Comparison of ENCODE assay signal across 14 cellular contexts in genomic region chr5:173229381-173229959, GRCh38. TPM values are rescaled to one million over a fixed set of nuclear protein-coding genes. Genes with fewer than 3 reads are reported as not detected.
A peak's percentile ranks its signal among the peaks of the same experiment; 100 is the strongest.
DNase-seq lines count a peak whose midpoint lies in the region; ATAC-seq and TF ChIP-seq lines count a peak whose summit lies in the region.
"Had no signal": no experiment of that assay in that cellular context is flagged by ENCODE, and none has a peak within 500 bp of the region (broad histone marks: within the 10 kb centered on the region; RNA-seq: fewer than 3 reads in every experiment).

No MANE protein-coding gene starts in this region.

- peaks cover 2% of the 10 kb centered on the region for H3K9me3 Mint-ChIP-seq in activated CD4-positive, alpha-beta memory T cell treated with anti-CD3 and anti-CD28 coated beads for 36 hours

- POLR2A ChIA-PET in activated CD4-positive, alpha-beta memory T cell treated with anti-CD3 and anti-CD28 coated beads for 36 hours (lab: Charles Lee): interaction anchor here (0.7 kb wide), 1 partner anchor 91 kb away, joined by 3 read pairs; no protein-coding TSS in a partner anchor

- intact Hi-C loops in activated CD4-positive, alpha-beta memory T cell treated with anti-CD3 and anti-CD28 coated beads for 36 hours (cut with micrococcal nuclease): loop anchor here (2.0 kb wide), 1 partner anchor 17 kb away; no protein-coding TSS in a partner anchor
- intact Hi-C loops in left cardiac atrium (cut with DNase I): loop anchor here in 1 of 2 donors (10.0 kb wide), 1 partner anchor 65 kb away; no protein-coding TSS in a partner anchor

- no peak for TF ChIP-seq CTCF in GM20000 (IDR thresholded peaks at IDR 0.05; ENCODE audit: extremely low read depth, missing control alignments)

- in situ Hi-C loops in ACHN (cut with HindIII; ENCODE audit: low pct_ligation_motif_present, low pct_unique_long_range_greater_than_20kb, low sequenced_read_pairs): no loop called here

- H3K27ac Mint-ChIP-seq in activated CD4-positive, alpha-beta memory T cell treated with anti-CD3 and anti-CD28 coated beads for 36 hours: no peak overlapping the region

- DNase-seq in GM20000 (ENCODE audit: low spot score): peak; percentile 44
- no peak for DNase-seq in activated CD4-positive, alpha-beta memory T cell treated with anti-CD3 and anti-CD28 coated beads for 36 hours
- no peak for DNase-seq in left cardiac atrium
- DNase-seq in retina: peak; percentile 67
- DNase-seq in ACHN: no peak
- no peak for DNase-seq in activated CD4-positive, CD25-positive, alpha-beta regulatory T cell (lab: John Stamatoyannopoulos, UW)
- DNase-seq: activated naive CD4-positive, alpha-beta T cell treated with anti-CD3 and anti-CD28 coated beads, Interleukin-2, amount 50 U/mL, for 16 hours; Calu3; foreskin fibroblast; MG63; NCI-H2171; transverse colon had no signal

- H3K4me1 Mint-ChIP-seq in activated CD4-positive, alpha-beta memory T cell treated with anti-CD3 and anti-CD28 coated beads for 36 hours (ENCODE audit: low read depth): peaks cover 32% of the 10 kb centered on the region

- peak; percentile 6 to 23 for ATAC-seq in left cardiac atrium
- no peak for ATAC-seq in GM21529 (IDR thresholded peaks at IDR 0.05; ENCODE audit: unreplicated experiment)
- ATAC-seq in HG03025 (IDR thresholded peaks at IDR 0.05; ENCODE audit: low FRiP score, unreplicated experiment): no peak

- H3K36me3 Mint-ChIP-seq in activated CD4-positive, alpha-beta memory T cell treated with anti-CD3 and anti-CD28 coated beads for 36 hours: no peaks in the 10 kb centered on the region

- peaks cover 73% of the 10 kb centered on the region for H3K27me3 Mint-ChIP-seq in activated CD4-positive, alpha-beta memory T cell treated with anti-CD3 and anti-CD28 coated beads for 36 hours

- peak overlapping the region; percentile 5 for H3K4me3 Mint-ChIP-seq in activated CD4-positive, alpha-beta memory T cell treated with anti-CD3 and anti-CD28 coated beads for 36 hours

- CTCF ChIA-PET in activated CD4-positive, alpha-beta memory T cell treated with anti-CD3 and anti-CD28 coated beads for 36 hours (lab: Charles Lee): no interaction called here

RNA-seq across cellular contexts. Expression of gene NKX2-5, which starts 5.5 kb away (rescaled TPM):
- not detected for total RNA-seq in activated CD4-positive, alpha-beta memory T cell treated with anti-CD3 and anti-CD28 coated beads for 36 hours
- total RNA-seq in left cardiac atrium: 100 to 1,000 TPM; 148 to 157 TPM
- total RNA-seq: Calu3, transverse colon had no signal

Comparison
In these comparisons a context has a peak if more than half of its experiments do, and no peak if none do; other contexts are left out.
1. DNase-seq: peak in GM20000 (single experiment) and retina (single experiment); none in activated CD4-positive, alpha-beta memory T cell treated with anti-CD3 and anti-CD28 coated beads for 36 hours (single experiment), left cardiac atrium (single experiment), ACHN (single experiment) and activated CD4-positive, CD25-positive, alpha-beta regulatory T cell (0 of 4).
2. ATAC-seq: peak in left cardiac atrium (2 of 2); none in GM21529 (single experiment) and HG03025 (single experiment).
3. RNA of gene NKX2-5, which starts 5.5 kb away (total RNA-seq): 148 to 157 TPM in left cardiac atrium; not detected in activated CD4-positive, alpha-beta memory T cell treated with anti-CD3 and anti-CD28 coated beads for 36 hours; every median in the first group is over 100 times any median in the second.